In genomic region chr1:93113127-93113526, GRCh38 we compare ENCODE assay signal across 23 cellular contexts. TPM values are rescaled to one million over a fixed set of nuclear protein-coding genes. Genes with fewer than 3 reads are reported as not detected.
DNase-seq lines count a peak whose midpoint lies in the region; ATAC-seq, FAIRE-seq and TF ChIP-seq lines count a peak whose summit lies in the region.
"Had no signal": no experiment of that assay in that cellular context is flagged by ENCODE, and none has a peak within 500 bp of the region (broad histone marks: within the 10 kb centered on the region; RNA-seq: fewer than 3 reads in every experiment).

No MANE protein-coding gene starts in this region.

- no peak overlapping the region for H4K8ac ChIP-seq in mesendoderm (ENCODE audit: low read depth, low read length)

- H4K20me1 ChIP-seq in HepG2 (ENCODE audit: insufficient read depth, low read length) = no peaks in the 10 kb centered on the region

- H3K4me3 ChIP-seq in HepG2 (replicated peaks in 1 of 3; ENCODE audit: insufficient read depth in 1 of 3, low read depth in 2 of 3, low read length in 3 of 3) (no peak overlapping the region), right lobe of liver (no peak overlapping the region), mesendoderm (ENCODE audit: low read length) (no peak overlapping the region), HAP-1 (no peak overlapping the region)
- H3K4me3 ChIP-seq: A549 had no signal

- peaks cover 2% of the 10 kb centered on the region for H3K79me1 ChIP-seq in mesendoderm (ENCODE audit: low read length)

- intact Hi-C loops in HepG2 (cut with micrococcal nuclease; ENCODE audit: unreplicated experiment) = no loop called here
- intact Hi-C loops in right lobe of liver (cut with DNase I) = no loop called here
- intact Hi-C loops in activated T-helper 1 cell treated with anti-CD3 and anti-CD28 coated beads, Interleukin-12 subunit alpha, Interleukin-12 subunit beta, Interleukin-2, Interleukin-4 antibody, amounts not matched to agents 30 ng/mL and 10 ng/mL and 1 ng/mL, durations not matched to agents 14 hours and 24 hours and 36 hours (cut with micrococcal nuclease) = no loop called here
- intact Hi-C loops in activated CD4-positive, alpha-beta T cell treated with anti-CD3 and anti-CD28 coated beads for 36 hours (cut with DNase I, micrococcal nuclease) = no loop called here

- H3K79me2 ChIP-seq in HepG2 (ENCODE audit: insufficient read depth, low read length) = peaks cover 42% of the 10 kb centered on the region
- peaks cover 31% of the 10 kb centered on the region for H3K79me2 ChIP-seq in mesendoderm (ENCODE audit: control insufficient read depth, insufficient read depth, low read length)

- no TSS peak for BruUV-seq in HepG2 (replicated peaks; lab: Mats Ljungman, UMichigan)

- peak overlapping the region; percentile 50 for H3K27ac Mint-ChIP-seq in activated T-helper 1 cell treated with anti-CD3 and anti-CD28 coated beads, Interleukin-12 subunit alpha, Interleukin-12 subunit beta, Interleukin-2, Interleukin-4 antibody, amounts not matched to agents 30 ng/mL and 10 ng/mL and 1 ng/mL, durations not matched to agents 14 hours and 24 hours and 36 hours
- no peak overlapping the region for H3K27ac Mint-ChIP-seq in activated CD4-positive, alpha-beta T cell treated with anti-CD3 and anti-CD28 coated beads for 36 hours
- H3K27ac Mint-ChIP-seq: B cell had no signal

- ATAC-seq in HepG2 (no peak), right lobe of liver (no peak)
- ATAC-seq in activated CD4-positive, alpha-beta T cell treated with anti-CD3 and anti-CD28 coated beads for 36 hours = no peak
- ATAC-seq: A549, Panc1 had no signal

- H3K4me3 Mint-ChIP-seq in activated T-helper 1 cell treated with anti-CD3 and anti-CD28 coated beads, Interleukin-12 subunit alpha, Interleukin-12 subunit beta, Interleukin-2, Interleukin-4 antibody, amounts not matched to agents 30 ng/mL and 10 ng/mL and 1 ng/mL, durations not matched to agents 14 hours and 24 hours and 36 hours = no peak overlapping the region
- H3K4me3 Mint-ChIP-seq in activated CD4-positive, alpha-beta T cell treated with anti-CD3 and anti-CD28 coated beads for 36 hours = no peak overlapping the region
- H3K4me3 Mint-ChIP-seq: B cell, CD14-positive monocyte had no signal

- H3K9ac ChIP-seq in HepG2 (ENCODE audit: insufficient read depth, low read depth, low read length) = no peak overlapping the region
- H3K9ac ChIP-seq in mesendoderm (ENCODE audit: low read length) = no peak overlapping the region

- peaks cover 7% of the 10 kb centered on the region for H3K9me3 Mint-ChIP-seq in activated T-helper 1 cell treated with anti-CD3 and anti-CD28 coated beads, Interleukin-12 subunit alpha, Interleukin-12 subunit beta, Interleukin-2, Interleukin-4 antibody, amounts not matched to agents 30 ng/mL and 10 ng/mL and 1 ng/mL, durations not matched to agents 14 hours and 24 hours and 36 hours
- H3K9me3 Mint-ChIP-seq in activated CD4-positive, alpha-beta T cell treated with anti-CD3 and anti-CD28 coated beads for 36 hours (ENCODE audit: low read depth) = peaks cover 6% of the 10 kb centered on the region

- H3K36me3 Mint-ChIP-seq in activated T-helper 1 cell treated with anti-CD3 and anti-CD28 coated beads, Interleukin-12 subunit alpha, Interleukin-12 subunit beta, Interleukin-2, Interleukin-4 antibody, amounts not matched to agents 30 ng/mL and 10 ng/mL and 1 ng/mL, durations not matched to agents 14 hours and 24 hours and 36 hours (ENCODE audit: low read depth) = peaks cover 25% of the 10 kb centered on the region
- H3K36me3 Mint-ChIP-seq in activated CD4-positive, alpha-beta T cell treated with anti-CD3 and anti-CD28 coated beads for 36 hours (ENCODE audit: low read depth) = peaks cover 32% of the 10 kb centered on the region

- DNase-seq in HepG2 (ENCODE audit: low spot score) (no peak), right lobe of liver (no peak), mesendoderm (peak; percentile 24), HAP-1 (ENCODE audit: low spot score in 2 of 2) (no peak), NOMO-1 (lab: John Stamatoyannopoulos, UW; ENCODE audit: unreplicated experiment in 2 of 2) (no peak)
- no peak for DNase-seq in activated T-helper 1 cell treated with anti-CD3 and anti-CD28 coated beads, Interleukin-12 subunit alpha, Interleukin-12 subunit beta, Interleukin-2, Interleukin-4 antibody, amounts not matched to agents 30 ng/mL and 10 ng/mL and 1 ng/mL, durations not matched to agents 14 hours and 24 hours and 36 hours (ENCODE audit: low spot score)
- DNase-seq in activated CD4-positive, alpha-beta T cell treated with anti-CD3 and anti-CD28 coated beads for 36 hours = no peak
- DNase-seq: GDM1; KBM-7; NCI-H1092 treated with DMSO at 0.1 percent for 48 hours; NCI-H146; NCI-H2029; NCI-H2227 treated with DMSO at 0.1 percent for 48 hours; NCI-H510A; NCI-H748 treated with DMSO at 0.1 percent for 48 hours; NK-92 treated with Interleukin-12 subunit alpha and Interleukin-12 subunit beta, amount 100 ng/mL, for 24 hours; SIG-M5 had no signal

- no peak overlapping the region for H2BK5ac ChIP-seq in mesendoderm (ENCODE audit: low read length)

- no peaks in the 10 kb centered on the region for H3K9me3 ChIP-seq in HepG2 (ENCODE audit: low read length)
- H3K9me3 ChIP-seq in right lobe of liver = no peaks in the 10 kb centered on the region
- no peaks in the 10 kb centered on the region for H3K9me3 ChIP-seq in HAP-1

- no peak for TF ChIP-seq RAD21 in HepG2 (CRISPR knock-in tag; IDR thresholded peaks at IDR 0.05)

- no peak overlapping the region for H3K56ac ChIP-seq in mesendoderm (ENCODE audit: low read length)

- peaks cover 15% of the 10 kb centered on the region for H3K4me1 Mint-ChIP-seq in activated T-helper 1 cell treated with anti-CD3 and anti-CD28 coated beads, Interleukin-12 subunit alpha, Interleukin-12 subunit beta, Interleukin-2, Interleukin-4 antibody, amounts not matched to agents 30 ng/mL and 10 ng/mL and 1 ng/mL, durations not matched to agents 14 hours and 24 hours and 36 hours (ENCODE audit: low read depth)
- H3K4me1 Mint-ChIP-seq in activated CD4-positive, alpha-beta T cell treated with anti-CD3 and anti-CD28 coated beads for 36 hours = peaks cover 31% of the 10 kb centered on the region

- in situ Hi-C loops in HepG2 (cut with HindIII; ENCODE audit: extremely low pct_ligation_motif_present, low pct_unique_long_range_greater_than_20kb) (no loop called here), HAP-1 (cut with MboI; ENCODE audit: low sequenced_read_pairs) (no loop called here)

- 95% methylated on average over 3 of the region's 3 CpGs for WGBS in HepG2 (ENCODE audit: low lambda C conversion rate)
- WGBS in right lobe of liver (ENCODE audit: insufficient coverage, low coverage, low lambda C conversion rate, missing lambda C conversion rate) = 95% methylated on average over 3 of the region's 3 CpGs
- no CpG with 5 or more reads among the region's 3 CpGs for WGBS in mesendoderm (ENCODE audit: extremely low coverage, insufficient coverage, low lambda C conversion rate)

- TF ChIP-seq CTCF in HepG2 (CRISPR knock-in tag; IDR thresholded peaks at IDR 0.05) (no peak), right lobe of liver (IDR thresholded peaks at IDR 0.05) (no peak)

- no peak for FAIRE-seq in HepG2 (lab: Jason Lieb, UNC)
- FAIRE-seq: A549, GM18507, H1 had no signal

- no peak overlapping the region for H4K5ac ChIP-seq in mesendoderm (ENCODE audit: low read length)

- no peak overlapping the region for H3K27ac ChIP-seq in HepG2 (ENCODE audit: extremely low read length, insufficient read depth, low read length)
- H3K27ac ChIP-seq in right lobe of liver = no peak overlapping the region
- no peak overlapping the region for H3K27ac ChIP-seq in mesendoderm (ENCODE audit: low read depth, low read length)
- H3K27ac ChIP-seq: A549 had no signal

- H3K27me3 ChIP-seq in HepG2 (ENCODE audit: control insufficient read depth in 1 of 2, insufficient read depth in 2 of 2, low read length in 2 of 2) (no peaks in the 10 kb centered on the region), right lobe of liver (no peaks in the 10 kb centered on the region), mesendoderm (ENCODE audit: insufficient read depth, low read length, poor library complexity) (no peaks in the 10 kb centered on the region), HAP-1 (ENCODE audit: low read depth) (no peaks in the 10 kb centered on the region)

- H3K27me3 Mint-ChIP-seq in activated T-helper 1 cell treated with anti-CD3 and anti-CD28 coated beads, Interleukin-12 subunit alpha, Interleukin-12 subunit beta, Interleukin-2, Interleukin-4 antibody, amounts not matched to agents 30 ng/mL and 10 ng/mL and 1 ng/mL, durations not matched to agents 14 hours and 24 hours and 36 hours (ENCODE audit: insufficient read depth) = no peaks in the 10 kb centered on the region
- no peaks in the 10 kb centered on the region for H3K27me3 Mint-ChIP-seq in activated CD4-positive, alpha-beta T cell treated with anti-CD3 and anti-CD28 coated beads for 36 hours
- H3K27me3 Mint-ChIP-seq: B cell had no signal

- H3K4me2 ChIP-seq in HepG2 (ENCODE audit: low read depth, low read length) = no peak overlapping the region
- H3K4me2 ChIP-seq in mesendoderm (ENCODE audit: low read length) = no peak overlapping the region
- H3K4me2 ChIP-seq: A549 had no signal

- H2AFZ ChIP-seq in HepG2 (ENCODE audit: low read length) = no peak overlapping the region

- POLR2A ChIA-PET in HepG2 (lab: Yijun Ruan, JAX) = no interaction called here
- POLR2A ChIA-PET in activated CD4-positive, alpha-beta T cell treated with anti-CD3 and anti-CD28 coated beads for 36 hours (lab: Charles Lee) = no interaction called here

- H3K18ac ChIP-seq in mesendoderm (ENCODE audit: low read length) = no peak overlapping the region

- H3K23ac ChIP-seq in mesendoderm (ENCODE audit: low read length) = no peak overlapping the region

- H3K4ac ChIP-seq in mesendoderm (ENCODE audit: low read depth, low read length) = no peak overlapping the region

- TF ChIP-seq POLR2A in HepG2 (IDR thresholded peaks at IDR 0.05; ENCODE audit: insufficient read depth in 1 of 2, low read depth in 2 of 2, low read length in 2 of 2) = no peak
- no peak for TF ChIP-seq POLR2A in right lobe of liver (IDR thresholded peaks at IDR 0.05)

- peaks cover 16% of the 10 kb centered on the region for H3K4me1 ChIP-seq in HepG2 (ENCODE audit: insufficient read depth, low read length)
- H3K4me1 ChIP-seq in right lobe of liver = no peaks in the 10 kb centered on the region
- H3K4me1 ChIP-seq in mesendoderm (ENCODE audit: control insufficient read depth, low read depth, low read length) = no peaks in the 10 kb centered on the region
- H3K4me1 ChIP-seq in HAP-1 = peaks cover 16% of the 10 kb centered on the region

- no peak overlapping the region for H2AK5ac ChIP-seq in mesendoderm (ENCODE audit: low read length)

- no peak overlapping the region for H2BK15ac ChIP-seq in mesendoderm (replicated peaks; ENCODE audit: low read depth)

- no peak overlapping the region for H2BK120ac ChIP-seq in mesendoderm (ENCODE audit: low read depth, low read length)

- TF ChIP-seq EP300 in HepG2 (IDR thresholded peaks at IDR 0.05; ENCODE audit: low read depth in 2 of 2, low read length in 2 of 2) (no peak), HepG2 (CRISPR knock-in tag; IDR thresholded peaks at IDR 0.05; ENCODE audit: borderline replicate concordance) (no peak)

- CTCF ChIA-PET in HepG2 (lab: Yijun Ruan, JAX; ENCODE audit: low intra/inter-chr PET ratio, low total read pairs) = no interaction called here
- CTCF ChIA-PET in activated CD4-positive, alpha-beta T cell treated with anti-CD3 and anti-CD28 coated beads for 36 hours (lab: Charles Lee) = interaction anchor here (1.4 kb wide), 1 partner anchor 90 kb away, joined by 3 read pairs; no protein-coding TSS in a partner anchor

- H3K36me3 ChIP-seq in HepG2 (replicated peaks in 1 of 2; ENCODE audit: control insufficient read depth in 1 of 2, insufficient read depth in 2 of 2, low read length in 2 of 2) (peaks cover 2 to 40% of the 10 kb centered on the region in 2 experiments; a peak in 4 of 5 replicates), right lobe of liver (peaks cover 0 to 9% (median 1%) of the 10 kb centered on the region in 4 donors), mesendoderm (ENCODE audit: control insufficient read depth, insufficient read depth, low read length) (peaks cover 4% of the 10 kb centered on the region), HAP-1 (replicated peaks) (peaks cover 27% of the 10 kb centered on the region)

RNA-seq across cellular contexts. Expression of gene MTF2, which starts 34.0 kb away (rescaled TPM):
- total RNA-seq in HepG2 (2016; rRNA removed; fragmentation: Illumina TruSeq; extraction: Trizol) (53.9 and 75.1 TPM in 2 replicates), right lobe of liver (1 to 10 TPM; 4.5 to 9.3 (median 7.1) TPM)
- 9.8 and 10.6 TPM in 2 replicates for total RNA-seq in HepG2 (2016; cell fraction: cytosol; rRNA removed; fragmentation: Illumina TruSeq; extraction: Trizol; ENCODE audit: low read depth)
- total RNA-seq in HepG2 (2016; cell fraction: insoluble cytoplasmic fraction; rRNA removed; fragmentation: Illumina TruSeq; extraction: Trizol) = 53.0 and 76.9 TPM in 2 replicates
- total RNA-seq in HepG2 (2016; cell fraction: membrane; rRNA removed; fragmentation: Illumina TruSeq; extraction: Trizol) = 20.9 and 22.0 TPM in 2 replicates
- 50.0 and 51.5 TPM in 2 replicates for total RNA-seq in HepG2 (2016; cell fraction: nucleus; rRNA removed; fragmentation: Illumina TruSeq; extraction: Trizol)
- 31.6 and 48.7 TPM in 2 replicates for polyA plus RNA-seq in HepG2 (2011; rRNA removed)
- 21.4 and 26.3 TPM in 2 replicates for polyA plus RNA-seq in HepG2 (2011; cell fraction: cytosol; rRNA removed)
- 15.3 and 16.2 TPM in 2 replicates for polyA plus RNA-seq in HepG2 (2011; cell fraction: nucleus; rRNA removed)
- polyA plus RNA-seq in HepG2 (2012) = 15.0 and 24.0 TPM in 2 replicates
- 1.7 and 1.9 TPM in 2 replicates for polyA plus RNA-seq in HepG2 (2016; cell fraction: cytosol; fragmentation: Illumina TruSeq; extraction: Trizol; ENCODE audit: low read depth)
- polyA plus RNA-seq in HepG2 (2016; cell fraction: insoluble cytoplasmic fraction; fragmentation: Illumina TruSeq; extraction: Trizol; ENCODE audit: low read depth) = 41.8 and 50.5 TPM in 2 replicates
- polyA plus RNA-seq in HepG2 (2016; cell fraction: membrane; fragmentation: Illumina TruSeq; extraction: Trizol; ENCODE audit: low read depth) = 6.2 and 6.4 TPM in 2 replicates
- polyA plus RNA-seq in HepG2 (2016; cell fraction: nucleus; fragmentation: Illumina TruSeq; extraction: Trizol; ENCODE audit: insufficient read depth, low read depth) = 37.1 and 45.5 TPM in 2 replicates
- polyA minus RNA-seq in HepG2 (2011; rRNA and poly(A)+ RNA removed; ENCODE audit: low replicate concordance) = 30.9 and 42.6 TPM in 2 replicates
- 17.9 and 20.3 TPM in 2 replicates for polyA minus RNA-seq in HepG2 (2011; cell fraction: cytosol; rRNA and poly(A)+ RNA removed)
- 88.8 and 102 TPM in 2 replicates for polyA minus RNA-seq in HepG2 (2011; cell fraction: nucleus; rRNA and poly(A)+ RNA removed)
- total RNA-seq in activated T-helper 1 cell treated with anti-CD3 and anti-CD28 coated beads, Interleukin-12 subunit alpha, Interleukin-12 subunit beta, Interleukin-2, Interleukin-4 antibody, amounts not matched to agents 30 ng/mL and 10 ng/mL and 1 ng/mL, durations not matched to agents 14 hours and 24 hours and 36 hours = 68.4 and 71.0 TPM in 2 replicates
- polyA plus RNA-seq in mesendoderm (2013, experiment 1 of 2) = 78.0 TPM
- 80.5 TPM for polyA plus RNA-seq in mesendoderm (2013, experiment 2 of 2)
- total RNA-seq in activated CD4-positive, alpha-beta T cell treated with anti-CD3 and anti-CD28 coated beads for 36 hours = 10 to 100 TPM; 49.8 to 55.0 TPM
